Comparison of ENCODE assay signal across 1 cellular context in the genomic region with DNA sequence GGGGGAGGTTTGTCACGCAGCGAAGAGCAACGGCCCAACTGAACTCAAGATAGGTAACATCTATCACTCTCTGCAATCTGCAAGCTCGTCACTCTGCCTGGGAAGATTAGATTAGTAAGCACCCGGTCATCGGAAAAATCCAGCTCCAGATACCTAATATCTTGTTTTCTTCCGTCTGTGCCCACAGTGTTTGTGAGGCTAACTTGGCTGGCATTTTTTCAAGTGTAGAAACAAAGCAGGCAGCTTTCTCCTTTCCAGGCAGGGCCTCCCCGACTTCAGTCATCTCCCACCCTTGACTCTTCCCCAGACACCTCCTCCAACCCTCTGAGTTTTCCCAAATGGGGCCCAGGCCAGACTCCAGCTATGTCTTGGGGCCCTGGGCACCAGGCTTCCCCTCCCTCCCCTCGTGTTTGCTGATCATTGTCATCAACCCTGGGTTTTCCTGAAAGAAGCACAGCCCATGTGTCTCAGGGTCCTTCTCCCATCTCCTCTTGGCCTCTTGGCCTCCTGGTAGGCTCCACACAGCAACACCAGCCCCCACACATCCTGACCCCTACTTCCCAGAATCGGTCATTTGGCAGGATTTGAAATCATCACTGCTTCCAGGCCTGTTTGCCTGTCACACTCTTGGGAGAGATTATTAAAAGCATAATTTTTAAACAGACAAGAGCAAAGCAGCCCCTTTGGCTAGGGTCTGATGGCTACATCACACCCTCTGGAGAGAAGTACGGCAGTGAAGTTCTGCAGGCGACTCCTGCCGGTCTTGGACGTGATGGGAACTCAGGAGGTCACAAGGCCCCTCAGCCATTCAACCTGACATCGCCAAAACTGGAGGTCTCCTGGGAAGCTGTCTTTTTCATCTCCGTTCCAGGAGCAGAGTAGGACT.
TF ChIP-seq lines count a peak whose summit lies in the region.

No MANE protein-coding gene starts in this region.

TF ChIP-seq in K562, 482 proteins besides CTCF, POLR2A, EP300 and RAD21 (continued from another document and continues in another):
- TF ChIP-seq, protein P1, sequence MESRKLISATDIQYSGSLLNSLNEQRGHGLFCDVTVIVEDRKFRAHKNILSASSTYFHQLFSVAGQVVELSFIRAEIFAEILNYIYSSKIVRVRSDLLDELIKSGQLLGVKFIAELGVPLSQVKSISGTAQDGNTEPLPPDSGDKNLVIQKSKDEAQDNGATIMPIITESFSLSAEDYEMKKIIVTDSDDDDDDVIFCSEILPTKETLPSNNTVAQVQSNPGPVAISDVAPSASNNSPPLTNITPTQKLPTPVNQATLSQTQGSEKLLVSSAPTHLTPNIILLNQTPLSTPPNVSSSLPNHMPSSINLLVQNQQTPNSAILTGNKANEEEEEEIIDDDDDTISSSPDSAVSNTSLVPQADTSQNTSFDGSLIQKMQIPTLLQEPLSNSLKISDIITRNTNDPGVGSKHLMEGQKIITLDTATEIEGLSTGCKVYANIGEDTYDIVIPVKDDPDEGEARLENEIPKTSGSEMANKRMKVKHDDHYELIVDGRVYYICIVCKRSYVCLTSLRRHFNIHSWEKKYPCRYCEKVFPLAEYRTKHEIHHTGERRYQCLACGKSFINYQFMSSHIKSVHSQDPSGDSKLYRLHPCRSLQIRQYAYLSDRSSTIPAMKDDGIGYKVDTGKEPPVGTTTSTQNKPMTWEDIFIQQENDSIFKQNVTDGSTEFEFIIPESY (CRISPR knock-in tag; IDR thresholded peaks at IDR 0.05), result no peak
- TF ChIP-seq ATF7 (IDR thresholded peaks at IDR 0.05) (peak; percentile 39), MED1 (CRISPR knock-in tag; IDR thresholded peaks at IDR 0.05; ENCODE audit: borderline replicate concordance) (no peak), EHMT2 (IDR thresholded peaks at IDR 0.05) (no peak), NR2F6 (CRISPR knock-in tag; IDR thresholded peaks at IDR 0.05) (no peak), NR2C2 (CRISPR knock-in tag; IDR thresholded peaks at IDR 0.05) (no peak), NR2C2 (tag; IDR thresholded peaks at IDR 0.05) (peak; percentile 42; the same call in 1 of the 2 replicates), TAF1 (IDR thresholded peaks at IDR 0.05; ENCODE audit: control insufficient read depth, extremely low read depth, insufficient read depth, low read length, severe bottlenecking) (no peak), POLR2AphosphoS2 (IDR thresholded peaks at IDR 0.05; ENCODE audit: low read length) (no peak), MYC (IDR thresholded peaks at IDR 0.05; ENCODE audit: low read depth, low read length) (no peak; the same call in 1 of the 2 replicates), MYC (CRISPR knock-in tag; IDR thresholded peaks at IDR 0.05; ENCODE audit: borderline replicate concordance, low read depth) (no peak), CEBPG (CRISPR knock-in tag; IDR thresholded peaks at IDR 0.05) (no peak), CEBPG (tag; conservative IDR thresholded peaks at IDR 0.05 in 1 of 2, IDR thresholded peaks at IDR 0.05 in 1 of 2) (no peak), ZNF551 (CRISPR knock-in tag; IDR thresholded peaks at IDR 0.05) (no peak), ZSCAN29 (IDR thresholded peaks at IDR 0.05) (no peak), BRD4 (IDR thresholded peaks at IDR 0.05) (no peak), FOXM1 (IDR thresholded peaks at IDR 0.05; ENCODE audit: low read depth) (0 out of 2 replicates have a peak, but pooled peaks have one; percentile 29), FOXM1 (CRISPR knock-in tag; IDR thresholded peaks at IDR 0.05; ENCODE audit: low read depth) (no peak), ZNF12 (CRISPR knock-in tag; IDR thresholded peaks at IDR 0.05) (no peak), ZNF232 (CRISPR knock-in tag; IDR thresholded peaks at IDR 0.05) (no peak), POLR2H (tag; IDR thresholded peaks at IDR 0.05; ENCODE audit: low read depth) (no peak), JUND (IDR thresholded peaks at IDR 0.05; ENCODE audit: borderline replicate concordance, low read depth, low read length) (peak; percentile 75; the same call in 1 of the 2 replicates), JUND (tag; IDR thresholded peaks at IDR 0.05; ENCODE audit: borderline replicate concordance, low read depth, low read length) (peak; percentile 53; the same call in 1 of the 3 replicates), SMARCA5 (IDR thresholded peaks at IDR 0.05) (no peak), MTF1 (CRISPR knock-in tag; IDR thresholded peaks at IDR 0.05; ENCODE audit: borderline replicate concordance) (no peak), BACH1 (tag; IDR thresholded peaks at IDR 0.05) (no peak), LARP7 (IDR thresholded peaks at IDR 0.05) (no peak), HNRNPLL (IDR thresholded peaks at IDR 0.05; ENCODE audit: low read depth, low read length, poor library complexity, severe bottlenecking) (no peak), JUNB (CRISPR knock-in tag; conservative IDR thresholded peaks at IDR 0.05) (no peak), CHD4 (IDR thresholded peaks at IDR 0.05; ENCODE audit: insufficient read depth, insufficient replicate concordance, low read depth, low read length, poor library complexity, severe bottlenecking) (no peak)
- TF ChIP-seq, protein P2, sequence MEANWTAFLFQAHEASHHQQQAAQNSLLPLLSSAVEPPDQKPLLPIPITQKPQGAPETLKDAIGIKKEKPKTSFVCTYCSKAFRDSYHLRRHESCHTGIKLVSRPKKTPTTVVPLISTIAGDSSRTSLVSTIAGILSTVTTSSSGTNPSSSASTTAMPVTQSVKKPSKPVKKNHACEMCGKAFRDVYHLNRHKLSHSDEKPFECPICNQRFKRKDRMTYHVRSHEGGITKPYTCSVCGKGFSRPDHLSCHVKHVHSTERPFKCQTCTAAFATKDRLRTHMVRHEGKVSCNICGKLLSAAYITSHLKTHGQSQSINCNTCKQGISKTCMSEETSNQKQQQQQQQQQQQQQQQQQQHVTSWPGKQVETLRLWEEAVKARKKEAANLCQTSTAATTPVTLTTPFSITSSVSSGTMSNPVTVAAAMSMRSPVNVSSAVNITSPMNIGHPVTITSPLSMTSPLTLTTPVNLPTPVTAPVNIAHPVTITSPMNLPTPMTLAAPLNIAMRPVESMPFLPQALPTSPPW (CRISPR knock-in tag; IDR thresholded peaks at IDR 0.05), result peak; percentile 27; the same call in 1 of the 2 replicates
- TF ChIP-seq, protein P3, sequence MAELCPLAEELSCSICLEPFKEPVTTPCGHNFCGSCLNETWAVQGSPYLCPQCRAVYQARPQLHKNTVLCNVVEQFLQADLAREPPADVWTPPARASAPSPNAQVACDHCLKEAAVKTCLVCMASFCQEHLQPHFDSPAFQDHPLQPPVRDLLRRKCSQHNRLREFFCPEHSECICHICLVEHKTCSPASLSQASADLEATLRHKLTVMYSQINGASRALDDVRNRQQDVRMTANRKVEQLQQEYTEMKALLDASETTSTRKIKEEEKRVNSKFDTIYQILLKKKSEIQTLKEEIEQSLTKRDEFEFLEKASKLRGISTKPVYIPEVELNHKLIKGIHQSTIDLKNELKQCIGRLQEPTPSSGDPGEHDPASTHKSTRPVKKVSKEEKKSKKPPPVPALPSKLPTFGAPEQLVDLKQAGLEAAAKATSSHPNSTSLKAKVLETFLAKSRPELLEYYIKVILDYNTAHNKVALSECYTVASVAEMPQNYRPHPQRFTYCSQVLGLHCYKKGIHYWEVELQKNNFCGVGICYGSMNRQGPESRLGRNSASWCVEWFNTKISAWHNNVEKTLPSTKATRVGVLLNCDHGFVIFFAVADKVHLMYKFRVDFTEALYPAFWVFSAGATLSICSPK (IDR thresholded peaks at IDR 0.05; ENCODE audit: borderline replicate concordance), result no peak
- TF ChIP-seq, protein P4, sequence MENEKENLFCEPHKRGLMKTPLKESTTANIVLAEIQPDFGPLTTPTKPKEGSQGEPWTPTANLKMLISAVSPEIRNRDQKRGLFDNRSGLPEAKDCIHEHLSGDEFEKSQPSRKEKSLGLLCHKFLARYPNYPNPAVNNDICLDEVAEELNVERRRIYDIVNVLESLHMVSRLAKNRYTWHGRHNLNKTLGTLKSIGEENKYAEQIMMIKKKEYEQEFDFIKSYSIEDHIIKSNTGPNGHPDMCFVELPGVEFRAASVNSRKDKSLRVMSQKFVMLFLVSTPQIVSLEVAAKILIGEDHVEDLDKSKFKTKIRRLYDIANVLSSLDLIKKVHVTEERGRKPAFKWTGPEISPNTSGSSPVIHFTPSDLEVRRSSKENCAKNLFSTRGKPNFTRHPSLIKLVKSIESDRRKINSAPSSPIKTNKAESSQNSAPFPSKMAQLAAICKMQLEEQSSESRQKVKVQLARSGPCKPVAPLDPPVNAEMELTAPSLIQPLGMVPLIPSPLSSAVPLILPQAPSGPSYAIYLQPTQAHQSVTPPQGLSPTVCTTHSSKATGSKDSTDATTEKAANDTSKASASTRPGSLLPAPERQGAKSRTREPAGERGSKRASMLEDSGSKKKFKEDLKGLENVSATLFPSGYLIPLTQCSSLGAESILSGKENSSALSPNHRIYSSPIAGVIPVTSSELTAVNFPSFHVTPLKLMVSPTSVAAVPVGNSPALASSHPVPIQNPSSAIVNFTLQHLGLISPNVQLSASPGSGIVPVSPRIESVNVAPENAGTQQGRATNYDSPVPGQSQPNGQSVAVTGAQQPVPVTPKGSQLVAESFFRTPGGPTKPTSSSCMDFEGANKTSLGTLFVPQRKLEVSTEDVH (IDR thresholded peaks at IDR 0.05; ENCODE audit: low read depth, partially characterized antibody), result no peak
- TF ChIP-seq, protein P5, sequence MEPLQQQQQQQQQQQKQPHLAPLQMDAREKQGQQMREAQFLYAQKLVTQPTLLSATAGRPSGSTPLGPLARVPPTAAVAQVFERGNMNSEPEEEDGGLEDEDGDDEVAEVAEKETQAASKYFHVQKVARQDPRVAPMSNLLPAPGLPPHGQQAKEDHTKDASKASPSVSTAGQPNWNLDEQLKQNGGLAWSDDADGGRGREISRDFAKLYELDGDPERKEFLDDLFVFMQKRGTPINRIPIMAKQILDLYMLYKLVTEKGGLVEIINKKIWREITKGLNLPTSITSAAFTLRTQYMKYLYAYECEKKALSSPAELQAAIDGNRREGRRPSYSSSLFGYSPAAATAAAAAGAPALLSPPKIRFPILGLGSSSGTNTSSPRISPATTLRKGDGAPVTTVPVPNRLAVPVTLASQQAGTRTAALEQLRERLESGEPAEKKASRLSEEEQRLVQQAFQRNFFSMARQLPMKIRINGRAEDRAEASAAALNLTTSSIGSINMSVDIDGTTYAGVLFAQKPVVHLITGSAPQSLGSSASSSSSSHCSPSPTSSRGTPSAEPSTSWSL (CRISPR knock-in tag; IDR thresholded peaks at IDR 0.05; ENCODE audit: borderline replicate concordance), result no peak
- TF ChIP-seq, protein P6, sequence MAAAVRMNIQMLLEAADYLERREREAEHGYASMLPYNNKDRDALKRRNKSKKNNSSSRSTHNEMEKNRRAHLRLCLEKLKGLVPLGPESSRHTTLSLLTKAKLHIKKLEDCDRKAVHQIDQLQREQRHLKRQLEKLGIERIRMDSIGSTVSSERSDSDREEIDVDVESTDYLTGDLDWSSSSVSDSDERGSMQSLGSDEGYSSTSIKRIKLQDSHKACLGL (CRISPR knock-in tag; IDR thresholded peaks at IDR 0.05; ENCODE audit: borderline replicate concordance, poor library complexity, severe bottlenecking), result no peak
- TF ChIP-seq, protein P7, sequence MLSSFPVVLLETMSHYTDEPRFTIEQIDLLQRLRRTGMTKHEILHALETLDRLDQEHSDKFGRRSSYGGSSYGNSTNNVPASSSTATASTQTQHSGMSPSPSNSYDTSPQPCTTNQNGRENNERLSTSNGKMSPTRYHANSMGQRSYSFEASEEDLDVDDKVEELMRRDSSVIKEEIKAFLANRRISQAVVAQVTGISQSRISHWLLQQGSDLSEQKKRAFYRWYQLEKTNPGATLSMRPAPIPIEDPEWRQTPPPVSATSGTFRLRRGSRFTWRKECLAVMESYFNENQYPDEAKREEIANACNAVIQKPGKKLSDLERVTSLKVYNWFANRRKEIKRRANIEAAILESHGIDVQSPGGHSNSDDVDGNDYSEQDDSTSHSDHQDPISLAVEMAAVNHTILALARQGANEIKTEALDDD (IDR thresholded peaks at IDR 0.05), result 0 out of 2 replicates have a peak, but pooled peaks have one; percentile 22
- TF ChIP-seq, protein P8, sequence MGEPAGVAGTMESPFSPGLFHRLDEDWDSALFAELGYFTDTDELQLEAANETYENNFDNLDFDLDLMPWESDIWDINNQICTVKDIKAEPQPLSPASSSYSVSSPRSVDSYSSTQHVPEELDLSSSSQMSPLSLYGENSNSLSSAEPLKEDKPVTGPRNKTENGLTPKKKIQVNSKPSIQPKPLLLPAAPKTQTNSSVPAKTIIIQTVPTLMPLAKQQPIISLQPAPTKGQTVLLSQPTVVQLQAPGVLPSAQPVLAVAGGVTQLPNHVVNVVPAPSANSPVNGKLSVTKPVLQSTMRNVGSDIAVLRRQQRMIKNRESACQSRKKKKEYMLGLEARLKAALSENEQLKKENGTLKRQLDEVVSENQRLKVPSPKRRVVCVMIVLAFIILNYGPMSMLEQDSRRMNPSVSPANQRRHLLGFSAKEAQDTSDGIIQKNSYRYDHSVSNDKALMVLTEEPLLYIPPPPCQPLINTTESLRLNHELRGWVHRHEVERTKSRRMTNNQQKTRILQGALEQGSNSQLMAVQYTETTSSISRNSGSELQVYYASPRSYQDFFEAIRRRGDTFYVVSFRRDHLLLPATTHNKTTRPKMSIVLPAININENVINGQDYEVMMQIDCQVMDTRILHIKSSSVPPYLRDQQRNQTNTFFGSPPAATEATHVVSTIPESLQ (CRISPR knock-in tag; IDR thresholded peaks at IDR 0.05), result no peak
- TF ChIP-seq, protein P9, sequence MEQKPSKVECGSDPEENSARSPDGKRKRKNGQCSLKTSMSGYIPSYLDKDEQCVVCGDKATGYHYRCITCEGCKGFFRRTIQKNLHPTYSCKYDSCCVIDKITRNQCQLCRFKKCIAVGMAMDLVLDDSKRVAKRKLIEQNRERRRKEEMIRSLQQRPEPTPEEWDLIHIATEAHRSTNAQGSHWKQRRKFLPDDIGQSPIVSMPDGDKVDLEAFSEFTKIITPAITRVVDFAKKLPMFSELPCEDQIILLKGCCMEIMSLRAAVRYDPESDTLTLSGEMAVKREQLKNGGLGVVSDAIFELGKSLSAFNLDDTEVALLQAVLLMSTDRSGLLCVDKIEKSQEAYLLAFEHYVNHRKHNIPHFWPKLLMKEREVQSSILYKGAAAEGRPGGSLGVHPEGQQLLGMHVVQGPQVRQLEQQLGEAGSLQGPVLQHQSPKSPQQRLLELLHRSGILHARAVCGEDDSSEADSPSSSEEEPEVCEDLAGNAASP (IDR thresholded peaks at IDR 0.05), result no peak
- TF ChIP-seq, protein P10, sequence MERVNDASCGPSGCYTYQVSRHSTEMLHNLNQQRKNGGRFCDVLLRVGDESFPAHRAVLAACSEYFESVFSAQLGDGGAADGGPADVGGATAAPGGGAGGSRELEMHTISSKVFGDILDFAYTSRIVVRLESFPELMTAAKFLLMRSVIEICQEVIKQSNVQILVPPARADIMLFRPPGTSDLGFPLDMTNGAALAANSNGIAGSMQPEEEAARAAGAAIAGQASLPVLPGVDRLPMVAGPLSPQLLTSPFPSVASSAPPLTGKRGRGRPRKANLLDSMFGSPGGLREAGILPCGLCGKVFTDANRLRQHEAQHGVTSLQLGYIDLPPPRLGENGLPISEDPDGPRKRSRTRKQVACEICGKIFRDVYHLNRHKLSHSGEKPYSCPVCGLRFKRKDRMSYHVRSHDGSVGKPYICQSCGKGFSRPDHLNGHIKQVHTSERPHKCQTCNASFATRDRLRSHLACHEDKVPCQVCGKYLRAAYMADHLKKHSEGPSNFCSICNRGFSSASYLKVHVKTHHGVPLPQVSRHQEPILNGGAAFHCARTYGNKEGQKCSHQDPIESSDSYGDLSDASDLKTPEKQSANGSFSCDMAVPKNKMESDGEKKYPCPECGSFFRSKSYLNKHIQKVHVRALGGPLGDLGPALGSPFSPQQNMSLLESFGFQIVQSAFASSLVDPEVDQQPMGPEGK (CRISPR knock-in tag; IDR thresholded peaks at IDR 0.05; ENCODE audit: borderline replicate concordance), result no peak
